ENCODE assay signal across 22 cellular contexts in the genomic region with DNA sequence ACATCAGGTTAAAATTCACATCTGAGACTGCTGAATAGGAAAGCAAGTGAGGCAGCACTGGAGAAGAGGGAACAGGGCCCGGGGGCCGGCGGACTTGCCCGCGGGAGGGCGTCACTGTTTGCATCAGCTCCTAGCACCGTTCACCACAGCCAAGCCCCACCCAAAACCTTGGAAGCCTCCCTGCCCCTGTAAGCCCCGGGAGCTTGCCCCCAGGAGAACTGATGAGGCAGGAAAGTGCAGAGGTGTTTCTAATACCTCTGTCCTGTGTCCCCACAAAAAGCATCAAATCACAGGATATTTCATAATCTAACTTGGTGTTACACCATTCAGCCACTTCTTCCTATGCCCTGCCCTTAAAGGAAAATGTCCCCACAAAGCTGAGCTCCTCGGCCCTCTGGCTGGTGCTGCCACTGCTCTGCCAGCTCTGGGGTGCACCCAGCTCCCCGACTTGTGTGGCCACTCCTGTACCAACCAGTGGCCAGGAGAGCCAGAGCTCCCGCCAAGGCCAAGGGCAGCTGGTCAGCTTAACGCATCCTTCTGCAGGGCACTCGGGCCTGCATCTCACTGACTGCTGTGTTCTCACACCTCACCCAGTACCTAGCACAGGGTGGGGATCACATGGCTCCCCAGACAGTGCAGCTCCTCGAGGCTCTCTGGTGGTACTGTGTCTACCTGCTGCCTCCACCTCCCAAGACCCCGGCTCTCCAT. TPM values are rescaled to one million over a fixed set of nuclear protein-coding genes. Genes with fewer than 3 reads are reported as not detected.
DNase-seq lines count a peak whose midpoint lies in the region; ATAC-seq lines count a peak whose summit lies in the region.
"Had no signal": no experiment of that assay in that cellular context is flagged by ENCODE, and none has a peak within 500 bp of the region (broad histone marks: within the 10 kb centered on the region; RNA-seq: fewer than 3 reads in every experiment).

No MANE protein-coding gene starts in this region.

- POLR2A ChIA-PET in activated CD4-positive, alpha-beta memory T cell treated with anti-CD3 and anti-CD28 coated beads, Interleukin-2, amount 10 ng/mL, durations not matched to agents 7 days and 5 days (lab: Charles Lee), result no interaction called here

- H3K4me3 Mint-ChIP-seq in dendritic cell treated with granulocyte-macrophage colony-stimulating factor and Interleukin-4, amounts not matched to agents 40 ng/mL and 50 ng/mL, for 4 days, result no peak overlapping the region
- H3K4me3 Mint-ChIP-seq in activated CD4-positive, alpha-beta memory T cell treated with anti-CD3 and anti-CD28 coated beads, Interleukin-2, amount 10 ng/mL, durations not matched to agents 7 days and 5 days, result no peak overlapping the region
- H3K4me3 Mint-ChIP-seq: activated CD4-positive, alpha-beta T cell treated with anti-CD3 and anti-CD28 coated beads, Interleukin-2, amount 10 ng/mL, durations not matched to agents 24 days and 14 days; GM23338 had no signal

- H3K36me3 Mint-ChIP-seq in dendritic cell treated with granulocyte-macrophage colony-stimulating factor and Interleukin-4, amounts not matched to agents 40 ng/mL and 50 ng/mL, for 4 days (ENCODE audit: low read depth), result no peaks in the 10 kb centered on the region
- no peaks in the 10 kb centered on the region for H3K36me3 Mint-ChIP-seq in activated CD4-positive, alpha-beta memory T cell treated with anti-CD3 and anti-CD28 coated beads, Interleukin-2, amount 10 ng/mL, durations not matched to agents 7 days and 5 days (ENCODE audit: low read depth)
- H3K36me3 Mint-ChIP-seq: CD8-positive, alpha-beta memory T cell had no signal

- H3K4me1 Mint-ChIP-seq in dendritic cell treated with granulocyte-macrophage colony-stimulating factor and Interleukin-4, amounts not matched to agents 40 ng/mL and 50 ng/mL, for 4 days (ENCODE audit: low read depth), result peaks cover 67% of the 10 kb centered on the region
- peaks cover 13% of the 10 kb centered on the region for H3K4me1 Mint-ChIP-seq in activated CD4-positive, alpha-beta memory T cell treated with anti-CD3 and anti-CD28 coated beads, Interleukin-2, amount 10 ng/mL, durations not matched to agents 7 days and 5 days

- intact Hi-C loops in dendritic cell treated with granulocyte-macrophage colony-stimulating factor and Interleukin-4, amounts not matched to agents 40 ng/mL and 50 ng/mL, for 4 days (cut with micrococcal nuclease), result no loop called here
- intact Hi-C loops in posterior vena cava (cut with DNase I), result loop anchor here (10.0 kb wide), 2 partner anchors 141 to 171 kb away; no protein-coding TSS in a partner anchor

- peak overlapping the region; percentile 54 for H3K27ac Mint-ChIP-seq in dendritic cell treated with granulocyte-macrophage colony-stimulating factor and Interleukin-4, amounts not matched to agents 40 ng/mL and 50 ng/mL, for 4 days
- H3K27ac Mint-ChIP-seq in activated CD4-positive, alpha-beta memory T cell treated with anti-CD3 and anti-CD28 coated beads, Interleukin-2, amount 10 ng/mL, durations not matched to agents 7 days and 5 days, result no peak overlapping the region
- H3K27ac Mint-ChIP-seq: activated CD4-positive, alpha-beta T cell treated with anti-CD3 and anti-CD28 coated beads, Interleukin-2, amount 10 ng/mL, durations not matched to agents 24 days and 14 days; GM23338 had no signal

- CTCF ChIA-PET in activated CD4-positive, alpha-beta memory T cell treated with anti-CD3 and anti-CD28 coated beads, Interleukin-2, amount 10 ng/mL, durations not matched to agents 7 days and 5 days (lab: Charles Lee), result interaction anchor here (8.4 kb wide), 1 partner anchor 176 kb away, joined by 156 read pairs; no protein-coding TSS in a partner anchor

- H3K9me3 Mint-ChIP-seq in dendritic cell treated with granulocyte-macrophage colony-stimulating factor and Interleukin-4, amounts not matched to agents 40 ng/mL and 50 ng/mL, for 4 days, result no peaks in the 10 kb centered on the region
- H3K9me3 Mint-ChIP-seq in activated CD4-positive, alpha-beta memory T cell treated with anti-CD3 and anti-CD28 coated beads, Interleukin-2, amount 10 ng/mL, durations not matched to agents 7 days and 5 days, result no peaks in the 10 kb centered on the region
- H3K9me3 Mint-ChIP-seq: activated CD4-positive, alpha-beta T cell treated with anti-CD3 and anti-CD28 coated beads, Interleukin-2, amount 10 ng/mL, durations not matched to agents 24 days and 14 days; CD8-positive, alpha-beta memory T cell; GM23338 had no signal

- peaks cover 3% of the 10 kb centered on the region for H3K27me3 Mint-ChIP-seq in dendritic cell treated with granulocyte-macrophage colony-stimulating factor and Interleukin-4, amounts not matched to agents 40 ng/mL and 50 ng/mL, for 4 days
- H3K27me3 Mint-ChIP-seq in activated CD4-positive, alpha-beta memory T cell treated with anti-CD3 and anti-CD28 coated beads, Interleukin-2, amount 10 ng/mL, durations not matched to agents 7 days and 5 days, result peaks cover 22% of the 10 kb centered on the region

- DNase-seq in GF-D8 (lab: John Stamatoyannopoulos, UW) (peak; percentile 95), NOMO-1 treated with dmso at 0.1 percent for 144 hours (lab: John Stamatoyannopoulos, UW; ENCODE audit: unreplicated experiment) (peak; percentile 49), posterior vena cava (ENCODE audit: low spot score) (peak; percentile 76), HCEC 1CT (no peak), D341Med (ENCODE audit: low spot score) (no peak)
- no peak for DNase-seq in activated CD4-positive, alpha-beta memory T cell treated with anti-CD3 and anti-CD28 coated beads, Interleukin-2, amount 10 ng/mL, durations not matched to agents 7 days and 5 days
- DNase-seq: activated CD4-positive, alpha-beta T cell treated with anti-CD3 and anti-CD28 coated beads, Interleukin-2, amount 10 ng/mL, durations not matched to agents 24 days and 14 days; activated CD8-positive, alpha-beta memory T cell treated with anti-CD3 and anti-CD28 coated beads, Interleukin-2, amount 50 U/mL, for 4 hours; activated effector memory CD4-positive, alpha-beta T cell treated with anti-CD3 and anti-CD28 coated beads, Interleukin-2, amount 50 U/mL, for 16 hours; CD8-positive, alpha-beta memory T cell; DMS79; dorsolateral prefrontal cortex; foreskin melanocyte; NCI-H1694 treated with DMSO at 0.1 percent for 48 hours; RPMI8226 had no signal

- no peak for ATAC-seq in GM18907 (IDR thresholded peaks at IDR 0.05; ENCODE audit: unreplicated experiment)
- ATAC-seq: GM23338 had no signal

RNA-seq across cellular contexts. Expression of gene CNPY1, which starts 47.2 kb away (rescaled TPM):
- total RNA-seq in posterior vena cava, result not detected
- not detected for total RNA-seq in activated CD4-positive, alpha-beta memory T cell treated with anti-CD3 and anti-CD28 coated beads, Interleukin-2, amount 10 ng/mL, durations not matched to agents 7 days and 5 days
- total RNA-seq: activated CD4-positive, alpha-beta T cell treated with anti-CD3 and anti-CD28 coated beads, Interleukin-2, amount 10 ng/mL, durations not matched to agents 24 days and 14 days; bronchial epithelial cell; CD8-positive, alpha-beta memory T cell; GM23338; M059J; renal cortical epithelial cell; suprapubic skin had no signal

RNA-seq across cellular contexts. Expression of gene RBM33, which starts 50.9 kb away (rescaled TPM):
- total RNA-seq in posterior vena cava, result 10 to 100 TPM; 48.8 to 49.6 TPM
- 10 to 100 TPM; 75.8 to 76.5 TPM for total RNA-seq in activated CD4-positive, alpha-beta memory T cell treated with anti-CD3 and anti-CD28 coated beads, Interleukin-2, amount 10 ng/mL, durations not matched to agents 7 days and 5 days

Comparison
In these comparisons a context has a peak if more than half of its experiments do, and no peak if none do; other contexts are left out.
1. DNase-seq: peak in GF-D8 (single experiment), NOMO-1 treated with dmso at 0.1 percent for 144 hours (single experiment) and posterior vena cava (single experiment); none in activated CD4-positive, alpha-beta memory T cell treated with anti-CD3 and anti-CD28 coated beads, Interleukin-2, amount 10 ng/mL, durations not matched to agents 7 days and 5 days (single experiment), HCEC 1CT (single experiment) and D341Med (single experiment).